In the genomic region with DNA sequence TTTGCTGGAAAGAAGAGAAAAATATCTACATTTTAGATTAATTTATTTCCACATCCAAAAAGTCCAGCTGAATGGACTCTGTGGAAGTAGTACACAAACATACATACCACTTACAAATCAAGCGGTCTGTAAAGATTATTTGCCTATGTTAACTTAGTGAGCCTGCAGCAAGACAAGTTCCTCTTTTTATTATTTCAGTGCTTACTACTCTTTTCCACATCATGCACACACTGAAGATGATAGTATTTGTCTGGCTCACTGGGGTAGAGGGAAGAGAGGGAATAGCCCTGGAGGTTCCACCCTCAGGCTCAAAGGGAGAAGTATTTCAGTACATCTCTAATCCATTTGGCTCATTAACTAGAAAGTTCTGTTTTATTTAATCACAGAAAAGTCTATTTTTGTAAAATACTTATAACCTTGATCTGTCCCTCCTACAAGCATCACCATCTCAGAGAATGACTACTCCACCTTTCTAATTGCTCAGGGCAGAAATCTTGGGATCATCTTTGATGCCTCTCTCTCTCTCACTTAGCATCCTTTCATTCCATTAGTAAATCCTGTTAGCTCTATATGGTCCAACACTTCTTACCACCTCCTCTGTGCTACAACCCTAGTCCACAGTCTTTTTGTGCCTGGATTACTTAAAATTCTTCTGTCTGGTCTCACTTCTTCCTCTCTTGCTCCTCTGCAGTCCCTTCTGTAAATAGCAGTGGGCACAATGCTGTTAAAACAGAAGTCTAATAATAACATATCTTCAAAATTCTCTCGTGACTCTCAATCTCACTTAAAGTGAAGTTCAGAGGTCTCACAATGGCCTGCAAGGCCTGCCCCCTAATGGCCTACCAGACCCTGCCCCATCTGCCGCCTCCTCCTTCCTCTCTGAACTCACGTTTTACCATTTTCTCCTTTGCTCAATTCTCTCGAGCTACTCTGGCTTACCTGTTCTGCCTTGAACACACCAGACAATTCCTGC, we compare ENCODE assay signal across 11 cellular contexts.
DNase-seq lines count a peak whose midpoint lies in the region; ATAC-seq, FAIRE-seq and TF ChIP-seq lines count a peak whose summit lies in the region.
"Had no signal": no experiment of that assay in that cellular context is flagged by ENCODE, and none has a peak within 500 bp of the region (broad histone marks: within the 10 kb centered on the region; RNA-seq: fewer than 3 reads in every experiment).

No MANE protein-coding gene starts in this region.

- TF ChIP-seq CTCF in activated B cell treated with CpG ODN at 0.5 μM for 24 hours (IDR thresholded peaks at IDR 0.05) = no peak

- ATAC-seq in GM21360 (IDR thresholded peaks at IDR 0.05; ENCODE audit: unreplicated experiment) (peak; percentile 69), HG03135 (IDR thresholded peaks at IDR 0.05; ENCODE audit: unreplicated experiment) (peak; percentile 78), activated B cell treated with CpG ODN at 0.5 μM for 24 hours (ENCODE audit: low read depth) (peak; percentile 83)
- ATAC-seq in effector memory CD8-positive, alpha-beta T cell (replicated peaks) = no peak
- ATAC-seq: CD8-positive, alpha-beta T cell had no signal

- TF ChIP-seq POLR2A in GM12891 (IDR thresholded peaks at IDR 0.05; ENCODE audit: low read depth, low read length) = no peak

- CTCF ChIA-PET in activated B cell treated with CpG ODN at 0.5 μM for 24 hours (lab: Charles Lee) = interaction anchor here (2.4 kb wide), 1 partner anchor 106 kb away, joined by 11 read pairs; no protein-coding TSS in a partner anchor

- H3K4me1 Mint-ChIP-seq in activated B cell treated with CpG ODN at 0.5 μM for 24 hours = peaks cover 5% of the 10 kb centered on the region
- no peaks in the 10 kb centered on the region for H3K4me1 Mint-ChIP-seq in effector memory CD8-positive, alpha-beta T cell (ENCODE audit: low read depth in 2 of 2)

- POLR2A ChIA-PET in activated B cell treated with CpG ODN at 0.5 μM for 24 hours (lab: Charles Lee) = no interaction called here

- intact Hi-C loops in activated B cell treated with CpG ODN at 0.5 μM for 24 hours (cut with micrococcal nuclease) = loop anchor here (2.0 kb wide), 4 partner anchors 64 to 344 kb away; partner anchors contain the start of gene CCDC6

- no peak overlapping the region for H3K4me3 Mint-ChIP-seq in activated B cell treated with CpG ODN at 0.5 μM for 24 hours
- no peak overlapping the region for H3K4me3 Mint-ChIP-seq in effector memory CD8-positive, alpha-beta T cell
- H3K4me3 Mint-ChIP-seq: CD8-positive, alpha-beta T cell had no signal

- no peaks in the 10 kb centered on the region for H3K9me3 Mint-ChIP-seq in activated B cell treated with CpG ODN at 0.5 μM for 24 hours
- H3K9me3 Mint-ChIP-seq in effector memory CD8-positive, alpha-beta T cell = no peaks in the 10 kb centered on the region

- DNase-seq in GM12891 (ENCODE audit: insufficient read length, low spot score) = peak; percentile 10
- no peak for DNase-seq in activated B cell treated with CpG ODN at 0.5 μM for 24 hours
- DNase-seq in effector memory CD8-positive, alpha-beta T cell = no peak
- no peak for DNase-seq in NCI-H2107 treated with DMSO at 0.1 percent for 48 hours (lab: John Stamatoyannopoulos, UW; ENCODE audit: unreplicated experiment)
- no peak for DNase-seq in NCI-H1694 treated with DMSO at 0.1 percent for 48 hours (lab: John Stamatoyannopoulos, UW)
- no peak for DNase-seq in globus pallidus (ENCODE audit: low spot score)
- DNase-seq: CD8-positive, alpha-beta T cell; erythroblast; NCI-H187 treated with DMSO at 0.1 percent for 48 hours had no signal

- no peaks in the 10 kb centered on the region for H3K27me3 Mint-ChIP-seq in activated B cell treated with CpG ODN at 0.5 μM for 24 hours
- no peaks in the 10 kb centered on the region for H3K27me3 Mint-ChIP-seq in effector memory CD8-positive, alpha-beta T cell

- FAIRE-seq in GM12891 (lab: Jason Lieb, UNC) = peak; percentile 41

- no peaks in the 10 kb centered on the region for H3K36me3 Mint-ChIP-seq in activated B cell treated with CpG ODN at 0.5 μM for 24 hours (ENCODE audit: low read depth)
- no peaks in the 10 kb centered on the region for H3K36me3 Mint-ChIP-seq in effector memory CD8-positive, alpha-beta T cell (ENCODE audit: insufficient read depth)
- H3K36me3 Mint-ChIP-seq: CD8-positive, alpha-beta T cell had no signal

- H3K27ac Mint-ChIP-seq in activated B cell treated with CpG ODN at 0.5 μM for 24 hours = no peak overlapping the region
- no peak overlapping the region for H3K27ac Mint-ChIP-seq in effector memory CD8-positive, alpha-beta T cell
- H3K27ac Mint-ChIP-seq: CD8-positive, alpha-beta T cell had no signal

TF ChIP-seq in GM12891, 5 proteins besides CTCF, POLR2A, EP300 and RAD21:
- TF ChIP-seq POLR2AphosphoS5 (IDR thresholded peaks at IDR 0.05; ENCODE audit: low read depth, low read length) (no peak), SPI1 (IDR thresholded peaks at IDR 0.05; ENCODE audit: low read depth, low read length) (peak; percentile 47), POU2F2 (IDR thresholded peaks at IDR 0.05; ENCODE audit: low read depth, low read length) (no peak), TAF1 (IDR thresholded peaks at IDR 0.05; ENCODE audit: low read depth, low read length) (no peak), PAX5 (IDR thresholded peaks at IDR 0.05; ENCODE audit: insufficient read depth, low read length, severe bottlenecking) (no peak)
